Comparison of ENCODE assay signal across 39 cellular contexts in the genomic region with DNA sequence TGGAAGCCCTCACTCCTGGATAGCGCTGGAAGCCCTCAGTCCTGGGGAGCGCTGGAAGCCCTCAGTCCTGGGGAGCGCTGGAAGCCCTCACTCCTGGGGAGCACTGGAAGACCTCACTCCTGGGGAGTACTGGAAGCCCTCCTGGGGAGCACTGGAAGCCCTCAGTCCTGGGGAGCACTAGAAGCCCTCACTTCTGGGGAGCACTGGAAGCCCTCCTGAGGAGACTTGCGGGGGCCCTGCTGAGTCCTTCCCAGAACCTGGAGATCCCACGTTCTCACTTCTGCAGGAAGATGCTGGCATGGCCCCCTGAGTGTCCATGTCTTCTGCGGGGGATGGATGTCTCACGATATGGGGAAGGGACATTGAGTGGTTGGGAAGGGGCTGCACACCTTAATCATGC.
"Had no signal": no experiment of that assay in that cellular context is flagged by ENCODE, and none has a peak within 500 bp of the region (broad histone marks: within the 10 kb centered on the region; RNA-seq: fewer than 3 reads in every experiment).

No MANE protein-coding gene starts in this region.

- H3K36me3 Mint-ChIP-seq: activated naive CD4-positive, alpha-beta T cell treated with anti-CD3 and anti-CD28 coated beads, Interleukin-2, amount 10 ng/mL, durations not matched to agents 7 days and 5 days; activated naive CD4-positive, alpha-beta T cell treated with anti-CD3 and anti-CD28 coated beads, Interleukin-2, amount 50 U/mL, for 24 hours; activated naive CD4-positive, alpha-beta T cell treated with anti-CD3 and anti-CD28 coated beads, Interleukin-2, amount 50 U/mL, for 72 hours; activated naive CD8-positive, alpha-beta T cell; activated naive CD8-positive, alpha-beta T cell treated with anti-CD3 and anti-CD28 coated beads for 36 hours; activated naive CD8-positive, alpha-beta T cell treated with anti-CD3 and anti-CD28 coated beads, Interleukin-2, amount 10 ng/mL, durations not matched to agents 7 days and 5 days; brain had no signal

- H3K4me3 ChIP-seq: adrenal gland, ascending aorta, body of pancreas, breast epithelium, cardiac muscle cell had no signal

- H3K36me3 ChIP-seq: adrenal gland, ascending aorta, brain microvascular endothelial cell, breast epithelium, cardiac muscle cell had no signal

- H3K4me3 Mint-ChIP-seq: activated naive CD4-positive, alpha-beta T cell treated with anti-CD3 and anti-CD28 coated beads for 36 hours; activated naive CD4-positive, alpha-beta T cell treated with anti-CD3 and anti-CD28 coated beads, Interleukin-2, amount 10 ng/mL, durations not matched to agents 7 days and 5 days; activated naive CD4-positive, alpha-beta T cell treated with anti-CD3 and anti-CD28 coated beads, Interleukin-2, amount 50 U/mL, for 24 hours; activated naive CD8-positive, alpha-beta T cell; activated naive CD8-positive, alpha-beta T cell treated with anti-CD3 and anti-CD28 coated beads for 36 hours; activated naive CD8-positive, alpha-beta T cell treated with anti-CD3 and anti-CD28 coated beads, Interleukin-2, amount 10 ng/mL, durations not matched to agents 7 days and 5 days; activated naive CD8-positive, alpha-beta T cell treated with anti-CD3 and anti-CD28 coated beads, Interleukin-2, amount 50 U/mL, for 24 hours; activated T-cell treated with anti-CD3 and anti-CD28 coated beads, Interleukin-2, amount 50 U/mL, for 24 hours; activated T-cell treated with anti-CD3 and anti-CD28 coated beads, Interleukin-2, amount 50 U/mL, for 4 hours; activated T-cell treated with anti-CD3 and anti-CD28 coated beads, Interleukin-2, amount 50 U/mL, for 72 hours; activated T-helper 1 cell treated with anti-CD3 and anti-CD28 coated beads, Interleukin-12 subunit alpha, Interleukin-12 subunit beta, Interleukin-2, Interleukin-4 antibody, amounts not matched to agents 30 ng/mL and 10 ng/mL and 1 ng/mL, durations not matched to agents 14 hours and 24 hours and 36 hours; activated T-helper 17 cell treated with anti-CD3 and anti-CD28 coated beads, Interleukin-2, amount 50 U/mL, for 72 hours; brain; central memory CD8-positive, alpha-beta T cell had no signal

- H3K27me3 ChIP-seq: adrenal gland, ascending aorta, body of pancreas, brain microvascular endothelial cell had no signal

- H3K9me3 Mint-ChIP-seq: activated naive CD4-positive, alpha-beta T cell treated with anti-CD3 and anti-CD28 coated beads for 36 hours; activated naive CD4-positive, alpha-beta T cell treated with anti-CD3 and anti-CD28 coated beads, Interleukin-2, amount 10 ng/mL, durations not matched to agents 7 days and 5 days; activated naive CD4-positive, alpha-beta T cell treated with anti-CD3 and anti-CD28 coated beads, Interleukin-2, amount 50 U/mL, for 24 hours; activated naive CD4-positive, alpha-beta T cell treated with anti-CD3 and anti-CD28 coated beads, Interleukin-2, amount 50 U/mL, for 72 hours; activated naive CD8-positive, alpha-beta T cell treated with anti-CD3 and anti-CD28 coated beads for 36 hours; activated naive CD8-positive, alpha-beta T cell treated with anti-CD3 and anti-CD28 coated beads, Interleukin-2, amount 10 ng/mL, durations not matched to agents 7 days and 5 days; activated T-cell treated with anti-CD3 and anti-CD28 coated beads, Interleukin-2, amount 50 U/mL, for 24 hours; activated T-cell treated with anti-CD3 and anti-CD28 coated beads, Interleukin-2, amount 50 U/mL, for 4 hours; activated T-helper 1 cell treated with anti-CD3 and anti-CD28 coated beads, Interleukin-12 subunit alpha, Interleukin-12 subunit beta, Interleukin-2, Interleukin-4 antibody, amounts not matched to agents 30 ng/mL and 10 ng/mL and 1 ng/mL, durations not matched to agents 14 hours and 24 hours and 36 hours; activated T-helper 2 cell treated with anti-CD3 and anti-CD28 coated beads, Interferon-gamma antibody, Interleukin-2, Interleukin-4, amounts not matched to agents 10 μg/mL and 5 μg/mL and 100 μg/mL, durations not matched to agents 14 hours and 24 hours and 36 hours; central memory CD8-positive, alpha-beta T cell had no signal

- H3K9me3 ChIP-seq: adrenal gland, ascending aorta, body of pancreas, breast epithelium had no signal

- DNase-seq: activated effector memory CD4-positive, alpha-beta T cell treated with anti-CD3 and anti-CD28 coated beads, Interleukin-2, amount 50 U/mL, for 16 hours; activated effector memory CD4-positive, alpha-beta T cell treated with Interleukin-2 at 50 U/mL for 16 hours; activated gamma-delta T cell; activated gamma-delta T cell treated with Interleukin-2 at 50 U/mL for 16 hours; activated naive CD4-positive, alpha-beta T cell; activated naive CD4-positive, alpha-beta T cell treated with anti-CD3 and anti-CD28 coated beads for 36 hours; activated naive CD4-positive, alpha-beta T cell treated with anti-CD3 and anti-CD28 coated beads, Interleukin-2, amount 10 ng/mL, durations not matched to agents 7 days and 5 days; activated naive CD4-positive, alpha-beta T cell treated with anti-CD3 and anti-CD28 coated beads, Interleukin-2, amount 50 U/mL, for 16 hours; activated naive CD4-positive, alpha-beta T cell treated with Interleukin-2 at 50 U/mL for 16 hours; activated naive CD8-positive, alpha-beta T cell treated with anti-CD3 and anti-CD28 coated beads for 36 hours; activated naive CD8-positive, alpha-beta T cell treated with anti-CD3 and anti-CD28 coated beads, Interleukin-2, amount 10 ng/mL, durations not matched to agents 7 days and 5 days; activated naive CD8-positive, alpha-beta T cell treated with anti-CD3 and anti-CD28 coated beads, Interleukin-2, amount 50 U/mL, for 24 hours; activated T-cell treated with anti-CD3 and anti-CD28 coated beads, Interleukin-2, amount 50 U/mL, for 1 hour; activated T-cell treated with anti-CD3 and anti-CD28 coated beads, Interleukin-2, amount 50 U/mL, for 24 hours; activated T-cell treated with anti-CD3 and anti-CD28 coated beads, Interleukin-2, amount 50 U/mL, for 4 hours; activated T-cell treated with anti-CD3 and anti-CD28 coated beads, Interleukin-2, amount 50 U/mL, for 48 hours; activated T-cell treated with anti-CD3 and anti-CD28 coated beads, Interleukin-2, amount 50 U/mL, for 72 hours; adrenal gland; amniotic stem cell; amygdala; aorta; body of pancreas; brain microvascular endothelial cell; caudate nucleus; central memory CD4-positive, alpha-beta T cell; cerebellar nuclear complex had no signal

- ATAC-seq: activated naive CD4-positive, alpha-beta T cell treated with anti-CD3 and anti-CD28 coated beads, Interleukin-2, amount 50 U/mL, for 72 hours; activated naive CD8-positive, alpha-beta T cell treated with anti-CD3 and anti-CD28 coated beads, Interleukin-2, amount 50 U/mL, for 24 hours; activated T-cell treated with anti-CD3 and anti-CD28 coated beads, Interleukin-2, amount 50 U/mL, for 72 hours; activated T-helper 17 cell treated with anti-CD3 and anti-CD28 coated beads, Interleukin-2, amount 50 U/mL, for 72 hours; body of pancreas had no signal

- H3K4me1 ChIP-seq: adrenal gland, ascending aorta, body of pancreas, breast epithelium had no signal

- H3K27me3 Mint-ChIP-seq: activated naive CD4-positive, alpha-beta T cell treated with anti-CD3 and anti-CD28 coated beads, Interleukin-2, amount 10 ng/mL, durations not matched to agents 7 days and 5 days; activated naive CD4-positive, alpha-beta T cell treated with anti-CD3 and anti-CD28 coated beads, Interleukin-2, amount 50 U/mL, for 24 hours; activated naive CD8-positive, alpha-beta T cell treated with anti-CD3 and anti-CD28 coated beads for 36 hours; activated T-cell treated with anti-CD3 and anti-CD28 coated beads, Interleukin-2, amount 50 U/mL, for 24 hours; activated T-helper 17 cell treated with anti-CD3 and anti-CD28 coated beads, Interleukin-2, amount 50 U/mL, for 72 hours; central memory CD8-positive, alpha-beta T cell had no signal

- H3K27ac ChIP-seq: adrenal gland, ascending aorta, body of pancreas, brain microvascular endothelial cell, breast epithelium, cardiac muscle cell had no signal

- H3K4me1 Mint-ChIP-seq: activated naive CD4-positive, alpha-beta T cell treated with anti-CD3 and anti-CD28 coated beads, Interleukin-2, amount 10 ng/mL, durations not matched to agents 7 days and 5 days; activated naive CD4-positive, alpha-beta T cell treated with anti-CD3 and anti-CD28 coated beads, Interleukin-2, amount 50 U/mL, for 24 hours; activated naive CD8-positive, alpha-beta T cell treated with anti-CD3 and anti-CD28 coated beads for 36 hours; activated naive CD8-positive, alpha-beta T cell treated with anti-CD3 and anti-CD28 coated beads, Interleukin-2, amount 10 ng/mL, durations not matched to agents 7 days and 5 days; activated naive CD8-positive, alpha-beta T cell treated with anti-CD3 and anti-CD28 coated beads, Interleukin-2, amount 50 U/mL, for 24 hours; activated T-helper 17 cell treated with anti-CD3 and anti-CD28 coated beads, Interleukin-2, amount 50 U/mL, for 72 hours; central memory CD8-positive, alpha-beta T cell had no signal

- H3K27ac Mint-ChIP-seq: activated naive CD4-positive, alpha-beta T cell treated with anti-CD3 and anti-CD28 coated beads for 36 hours; activated naive CD4-positive, alpha-beta T cell treated with anti-CD3 and anti-CD28 coated beads, Interleukin-2, amount 10 ng/mL, durations not matched to agents 7 days and 5 days; activated naive CD4-positive, alpha-beta T cell treated with anti-CD3 and anti-CD28 coated beads, Interleukin-2, amount 50 U/mL, for 24 hours; activated naive CD4-positive, alpha-beta T cell treated with anti-CD3 and anti-CD28 coated beads, Interleukin-2, amount 50 U/mL, for 72 hours; activated naive CD8-positive, alpha-beta T cell; activated naive CD8-positive, alpha-beta T cell treated with anti-CD3 and anti-CD28 coated beads for 36 hours; activated naive CD8-positive, alpha-beta T cell treated with anti-CD3 and anti-CD28 coated beads, Interleukin-2, amount 10 ng/mL, durations not matched to agents 7 days and 5 days; activated naive CD8-positive, alpha-beta T cell treated with anti-CD3 and anti-CD28 coated beads, Interleukin-2, amount 50 U/mL, for 24 hours; activated T-cell treated with anti-CD3 and anti-CD28 coated beads, Interleukin-2, amount 50 U/mL, for 24 hours; activated T-cell treated with anti-CD3 and anti-CD28 coated beads, Interleukin-2, amount 50 U/mL, for 72 hours; activated T-helper 1 cell treated with anti-CD3 and anti-CD28 coated beads, Interleukin-12 subunit alpha, Interleukin-12 subunit beta, Interleukin-2, Interleukin-4 antibody, amounts not matched to agents 30 ng/mL and 10 ng/mL and 1 ng/mL, durations not matched to agents 14 hours and 24 hours and 36 hours; activated T-helper 17 cell treated with anti-CD3 and anti-CD28 coated beads, Interleukin-2, amount 50 U/mL, for 72 hours; activated T-helper 2 cell treated with anti-CD3 and anti-CD28 coated beads, Interferon-gamma antibody, Interleukin-2, Interleukin-4, amounts not matched to agents 10 μg/mL and 5 μg/mL and 100 μg/mL, durations not matched to agents 14 hours and 24 hours and 36 hours; brain had no signal

- FAIRE-seq: astrocyte, bronchial epithelial cell had no signal
